ENCODE assay signal across 9 cellular contexts in genomic region chr12:101935769-101936741, GRCh38. TPM values are rescaled to one million over a fixed set of nuclear protein-coding genes. Genes with fewer than 3 reads are reported as not detected.
DNase-seq lines count a peak whose midpoint lies in the region; ATAC-seq and TF ChIP-seq lines count a peak whose summit lies in the region.
"Had no signal": no experiment of that assay in that cellular context is flagged by ENCODE, and none has a peak within 500 bp of the region (broad histone marks: within the 10 kb centered on the region; RNA-seq: fewer than 3 reads in every experiment).

No MANE protein-coding gene starts in this region.

- intact Hi-C loops in A673 (cut with micrococcal nuclease; ENCODE audit: unreplicated experiment) = loop anchor here (5.0 kb wide), 4 partner anchors 164 to 876 kb away; partner anchors contain the start of gene IGF1
- intact Hi-C loops in stomach (cut with DNase I; ENCODE audit: low total_unique reads) = no loop called here

- H3K27ac ChIP-seq in A673 (ENCODE audit: low read depth, low read length, poor library complexity, severe bottlenecking) (peak overlapping the region; percentile 45), SK-N-SH (ENCODE audit: low read depth in 2 of 2, low read length in 1 of 2) (peak overlapping the region; percentile 42 to 53), cardiac muscle cell (no peak overlapping the region), stomach (peak overlapping the region in 4 of 5 donors; percentile 9 to 70 (median 47))
- H3K27ac ChIP-seq: HL-60 had no signal

- peaks cover 4% of the 10 kb centered on the region for H3F3A ChIP-seq in SK-N-SH (replicated peaks; ENCODE audit: insufficient read depth)

- H3K9me2 ChIP-seq in SK-N-SH = no peaks in the 10 kb centered on the region

- CTCF ChIA-PET in A673 (lab: Charles Lee) (no interaction called here), SK-N-SH (lab: Yijun Ruan, JAX) (interaction anchor here (1.2 to 1.3 kb wide), 2 partner anchors 833 to 875 kb away, joined by 4 to 5 read pairs; no protein-coding TSS in a partner anchor)

- H2AFZ ChIP-seq in SK-N-SH (ENCODE audit: low read depth) = peak overlapping the region; percentile 62; the same call in 1 of the 2 replicates

- TF ChIP-seq POLR2A in stomach (IDR thresholded peaks at IDR 0.05) = no peak

- POLR2A ChIA-PET in A673 (lab: Charles Lee; ENCODE audit: low non-redundant PET) = no interaction called here
- POLR2A ChIA-PET in SK-N-SH (lab: Yijun Ruan, JAX) = no interaction called here

- H3K4me1 ChIP-seq in A673 (ENCODE audit: insufficient read depth, low read length, poor library complexity, severe bottlenecking) (peaks cover 29% of the 10 kb centered on the region), SK-N-SH (ENCODE audit: control insufficient read depth in 1 of 2, insufficient read depth in 2 of 2, low read depth in 1 of 2, low read length in 1 of 2) (peaks cover 3 to 11% of the 10 kb centered on the region in 2 experiments; a peak in 2 of 4 replicates), cardiac muscle cell (ENCODE audit: low read depth) (no peaks in the 10 kb centered on the region), stomach (peaks cover 0 to 20% (median 6%) of the 10 kb centered on the region in 4 donors)

- no peaks in the 10 kb centered on the region for H3K79me2 ChIP-seq in SK-N-SH (ENCODE audit: insufficient read depth)

- H3K36me3 ChIP-seq in A673 (ENCODE audit: insufficient read depth, low read length, poor library complexity, severe bottlenecking) (no peaks in the 10 kb centered on the region), SK-N-SH (replicated peaks in 1 of 2; ENCODE audit: control insufficient read depth in 1 of 2, insufficient read depth in 2 of 2, low read length in 1 of 2) (no peaks in the 10 kb centered on the region), cardiac muscle cell (no peaks in the 10 kb centered on the region), stomach (no peaks in the 10 kb centered on the region)

- H3K9ac ChIP-seq in SK-N-SH = no peak overlapping the region

- TF ChIP-seq RAD21 in SK-N-SH (IDR thresholded peaks at IDR 0.05; ENCODE audit: low read length) = no peak

- DNase-seq in A673 (ENCODE audit: low spot score) = peak; percentile 90
- no peak for DNase-seq in SK-N-SH
- DNase-seq in cardiac muscle cell (ENCODE audit: low read depth in 1 of 2, low spot score in 1 of 2) = peak; percentile 10 to 98
- no peak for DNase-seq in stomach
- DNase-seq in NCI-H2081 treated with DMSO at 0.1 percent for 48 hours (lab: John Stamatoyannopoulos, UW) = no peak
- DNase-seq in NOMO-1 (lab: John Stamatoyannopoulos, UW; ENCODE audit: unreplicated experiment in 2 of 2) = no peak

- 27% methylated on average over 9 of the region's 9 CpGs for WGBS in SK-N-SH (ENCODE audit: low lambda C conversion rate)
- 45 to 66% (median 50%) methylated on average over 9 of the region's 9 CpGs for WGBS in stomach, 5 donors

- H4K20me1 ChIP-seq in SK-N-SH (ENCODE audit: insufficient read depth) = no peaks in the 10 kb centered on the region

- TF ChIP-seq EP300 in SK-N-SH (IDR thresholded peaks at IDR 0.05; ENCODE audit: borderline replicate concordance in 1 of 2, low read depth in 1 of 2, low read length in 1 of 2) (peak in 1 of 2 experiments; percentile 63; a peak in 3 of 4 replicates), stomach (IDR thresholded peaks at IDR 0.05) (no peak)

- H3K4me3 ChIP-seq in A673 (ENCODE audit: low read depth, low read length, poor library complexity, severe bottlenecking) = no peak overlapping the region
- no peak overlapping the region for H3K4me3 ChIP-seq in SK-N-SH (ENCODE audit: low read depth in 2 of 2, low read length in 1 of 2)
- no peak overlapping the region for H3K4me3 ChIP-seq in cardiac muscle cell
- no peak overlapping the region for H3K4me3 ChIP-seq in stomach

- ATAC-seq in GM18861 (IDR thresholded peaks at IDR 0.05; ENCODE audit: unreplicated experiment) = peak; percentile 50
- peak; percentile 71 for ATAC-seq in HG02981 (IDR thresholded peaks at IDR 0.05; ENCODE audit: unreplicated experiment)

- H3K9me3 ChIP-seq in A673 (ENCODE audit: low read depth, low read length, poor library complexity, severe bottlenecking) (no peaks in the 10 kb centered on the region), SK-N-SH (no peaks in the 10 kb centered on the region), cardiac muscle cell (ENCODE audit: low read depth) (no peaks in the 10 kb centered on the region), stomach (no peaks in the 10 kb centered on the region)

- no peak for TF ChIP-seq CTCF in A673 (conservative IDR thresholded peaks at IDR 0.05; ENCODE audit: low read depth, low read length)
- TF ChIP-seq CTCF in SK-N-SH (IDR thresholded peaks at IDR 0.05) = peak; percentile 11; the same call in 1 of the 2 replicates
- no peak for TF ChIP-seq CTCF in cardiac muscle cell (IDR thresholded peaks at IDR 0.05; ENCODE audit: low read depth, low read length)
- no peak for TF ChIP-seq CTCF in stomach (IDR thresholded peaks at IDR 0.05)

- peak overlapping the region; percentile 28; the same call in 1 of the 2 replicates for H3K4me2 ChIP-seq in SK-N-SH

- H3K27me3 ChIP-seq in A673 (replicated peaks; ENCODE audit: insufficient read depth, low read depth, low read length, poor library complexity) = no peaks in the 10 kb centered on the region
- H3K27me3 ChIP-seq in SK-N-SH (ENCODE audit: insufficient read depth) = no peaks in the 10 kb centered on the region
- H3K27me3 ChIP-seq in cardiac muscle cell = no peaks in the 10 kb centered on the region
- H3K27me3 ChIP-seq in stomach = no peaks in the 10 kb centered on the region

- no TSS peak for BruUV-seq in A673 (replicated peaks; lab: Mats Ljungman, UMichigan)

TF ChIP-seq in SK-N-SH, 30 proteins besides CTCF, POLR2A, EP300 and RAD21 (continues in another document):
- no peak for TF ChIP-seq GATA2 (CRISPR knock-in tag; IDR thresholded peaks at IDR 0.05)
- TF ChIP-seq TEAD4 (IDR thresholded peaks at IDR 0.05; ENCODE audit: borderline replicate concordance, insufficient read depth) = no peak
- TF ChIP-seq TAF1 (IDR thresholded peaks at IDR 0.05; ENCODE audit: borderline replicate concordance, low read depth, low read length) = no peak
- TF ChIP-seq TCF12 (IDR thresholded peaks at IDR 0.05) = peak; percentile 91
- TF ChIP-seq SMC3 (IDR thresholded peaks at IDR 0.05; ENCODE audit: low read depth, low read length) = no peak
- 0 out of 2 replicates have a peak, but pooled peaks have one; percentile 34 for TF ChIP-seq USF1 (IDR thresholded peaks at IDR 0.05; ENCODE audit: borderline replicate concordance, low read depth)
- no peak for TF ChIP-seq ZBTB33 (IDR thresholded peaks at IDR 0.05; ENCODE audit: borderline replicate concordance, low read depth)
- no peak for TF ChIP-seq MXI1 (IDR thresholded peaks at IDR 0.05; ENCODE audit: low read depth, low read length)
- no peak for TF ChIP-seq RFX5 (IDR thresholded peaks at IDR 0.05; ENCODE audit: low read length)
- TF ChIP-seq FOXJ3 (CRISPR knock-in tag; IDR thresholded peaks at IDR 0.05) = no peak
- TF ChIP-seq GABPA (IDR thresholded peaks at IDR 0.05; ENCODE audit: low read depth) = no peak
- TF ChIP-seq POLR2AphosphoS5 (IDR thresholded peaks at IDR 0.05; ENCODE audit: low read depth, low read length) = peak; percentile 38; the same call in 1 of the 2 replicates
- no peak; the same call in 1 of the 2 replicates for TF ChIP-seq MEF2A (IDR thresholded peaks at IDR 0.05; ENCODE audit: borderline replicate concordance, low read depth)
- no peak for TF ChIP-seq RCOR1 (IDR thresholded peaks at IDR 0.05; ENCODE audit: low read length)
- no peak for TF ChIP-seq ELF1 (IDR thresholded peaks at IDR 0.05)
- peak; percentile 41; the same call in 1 of the 2 replicates for TF ChIP-seq JUND (IDR thresholded peaks at IDR 0.05)
- TF ChIP-seq EZH2phosphoT487 (IDR thresholded peaks at IDR 0.05; ENCODE audit: borderline replicate concordance, low read depth) = no peak
- no peak for TF ChIP-seq YY1 (IDR thresholded peaks at IDR 0.05; ENCODE audit: low read depth)
- peak; percentile 21; the same call in 1 of the 2 replicates for TF ChIP-seq NFIC (IDR thresholded peaks at IDR 0.05; ENCODE audit: borderline replicate concordance)
- no peak for TF ChIP-seq SIN3A (IDR thresholded peaks at IDR 0.05; ENCODE audit: borderline replicate concordance, low read depth, low read length)

RNA-seq across cellular contexts. Expression of gene DRAM1, which starts 58.7 kb away (rescaled TPM):
- 10.3 and 10.5 TPM in 2 replicates for total RNA-seq in A673 (2021)
- polyA plus RNA-seq in SK-N-SH (2012; rRNA removed) = 37.4 and 61.1 TPM in 2 replicates
- polyA plus RNA-seq in SK-N-SH (2012; cell fraction: cytosol; rRNA removed) = 63.1 and 64.3 TPM in 2 replicates
- polyA plus RNA-seq in SK-N-SH (2012; cell fraction: nucleus; rRNA removed) = 23.4 and 39.3 TPM in 2 replicates
- 0.04 and 0.06 TPM in 2 replicates for total RNA-seq in cardiac muscle cell
- polyA plus RNA-seq in cardiac muscle cell = 0.16 and 0.56 TPM in 2 replicates
- 10 to 100 TPM in 3 of 5 donors, 1 to 10 TPM in 1, under 1 TPM in 1; 0.89 to 71.8 (median 16.5) TPM for total RNA-seq in stomach
- 10 to 100 TPM in 2 of 3 donors, 1 to 10 TPM in 1; 8.2 to 16.3 (median 10.8) TPM for polyA plus RNA-seq in stomach

Comparison
In these comparisons a context has a peak if more than half of its experiments do, and no peak if none do; other contexts are left out.
1. DNase-seq: peak in A673 (single experiment) and cardiac muscle cell (2 of 2); none in SK-N-SH (single experiment), stomach (single experiment), NCI-H2081 treated with DMSO at 0.1 percent for 48 hours (single experiment) and NOMO-1 (0 of 2).